Comparison of ENCODE assay signal across 8 cellular contexts in the genomic region with DNA sequence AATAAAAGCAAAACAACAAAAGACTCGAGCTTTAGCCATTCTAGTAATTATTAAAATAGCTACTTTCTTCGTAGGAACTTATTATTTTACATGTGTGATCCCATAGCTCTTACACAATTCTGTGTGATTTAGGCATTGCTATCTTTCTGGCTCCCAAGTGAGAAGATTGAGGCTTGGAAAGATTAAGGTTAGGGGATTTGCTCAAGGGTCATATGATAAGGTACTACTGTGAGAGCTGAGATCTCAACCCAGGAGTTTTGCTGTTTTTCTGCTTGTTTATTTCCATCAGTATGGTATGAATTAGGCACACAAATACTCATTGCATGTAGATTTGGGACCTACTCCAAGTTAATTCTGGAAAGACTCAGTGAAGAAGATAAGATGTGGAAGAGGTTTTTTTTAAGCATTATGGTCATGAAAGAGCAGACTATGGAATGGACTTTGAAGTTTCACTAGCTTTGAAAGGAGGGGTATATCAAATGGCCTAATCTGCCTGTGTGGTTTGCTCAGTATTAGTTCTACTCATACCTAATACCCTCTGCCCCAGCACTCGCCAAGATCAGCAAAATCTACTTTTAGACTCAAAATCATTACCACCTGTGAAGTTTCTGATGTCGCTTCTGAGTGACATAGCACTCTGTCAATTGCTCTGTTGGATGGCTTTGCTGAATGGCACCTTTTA. TPM values are rescaled to one million over a fixed set of nuclear protein-coding genes. Genes with fewer than 3 reads are reported as not detected.
DNase-seq lines count a peak whose midpoint lies in the region; ATAC-seq and TF ChIP-seq lines count a peak whose summit lies in the region.

No MANE protein-coding gene starts in this region.

- no peak overlapping the region for H3K27ac ChIP-seq in mesendoderm (ENCODE audit: low read depth, low read length)

- no peak overlapping the region for H3K4me3 ChIP-seq in mesendoderm (ENCODE audit: low read length)

- no peak for DNase-seq in HFFc6
- DNase-seq in RPMI7951 (ENCODE audit: low read depth): peak; percentile 39
- DNase-seq in mesendoderm: peak; percentile 67
- DNase-seq in cerebellar nuclear complex (lab: John Stamatoyannopoulos, UW): no peak
- no peak for DNase-seq in progenitor cell of endocrine pancreas (ENCODE audit: low spot score, unreplicated experiment)
- no peak for DNase-seq in NCI-H2107 (lab: John Stamatoyannopoulos, UW)
- DNase-seq in GM03348 (ENCODE audit: low spot score): no peak

- H3K27ac Mint-ChIP-seq in HFFc6 (peak overlapping the region; percentile 39), progenitor cell of endocrine pancreas (no peak overlapping the region)

- H3K56ac ChIP-seq in mesendoderm (ENCODE audit: low read length): no peak overlapping the region

- no peak overlapping the region for H2BK5ac ChIP-seq in mesendoderm (ENCODE audit: low read length)

- H2BK15ac ChIP-seq in mesendoderm (replicated peaks; ENCODE audit: low read depth): no peak overlapping the region

- H3K27me3 ChIP-seq in mesendoderm (ENCODE audit: insufficient read depth, low read length, poor library complexity): no peaks in the 10 kb centered on the region

- no peak overlapping the region for H2AK5ac ChIP-seq in mesendoderm (ENCODE audit: low read length)

- H3K4me1 Mint-ChIP-seq in HFFc6 (ENCODE audit: low read depth) (peaks cover 91% of the 10 kb centered on the region), progenitor cell of endocrine pancreas (ENCODE audit: low read depth) (peaks cover 23% of the 10 kb centered on the region)

- ATAC-seq in GM18517 (IDR thresholded peaks at IDR 0.05; ENCODE audit: unreplicated experiment): peak; percentile 84

- TF ChIP-seq CTCF in HFFc6 (IDR thresholded peaks at IDR 0.05): no peak
- TF ChIP-seq CTCF in progenitor cell of endocrine pancreas (IDR thresholded peaks at IDR 0.05; ENCODE audit: unreplicated experiment): no peak

- no CpG with 5 or more reads among the region's 4 CpGs for WGBS in mesendoderm (ENCODE audit: extremely low coverage, insufficient coverage, low lambda C conversion rate)

- no peak overlapping the region for H3K18ac ChIP-seq in mesendoderm (ENCODE audit: low read length)

- H3K9me3 Mint-ChIP-seq in HFFc6 (no peaks in the 10 kb centered on the region), progenitor cell of endocrine pancreas (ENCODE audit: low read depth) (no peaks in the 10 kb centered on the region)

- H3K4me3 Mint-ChIP-seq in HFFc6: peak overlapping the region; percentile 2; the same call in 1 of the 2 replicates
- H3K4me3 Mint-ChIP-seq in progenitor cell of endocrine pancreas (ENCODE audit: low read depth): no peak overlapping the region

- no peak overlapping the region for H3K9ac ChIP-seq in mesendoderm (ENCODE audit: low read length)

- no peak overlapping the region for H2BK120ac ChIP-seq in mesendoderm (ENCODE audit: low read depth, low read length)

- H4K5ac ChIP-seq in mesendoderm (ENCODE audit: low read length): no peak overlapping the region

- H4K8ac ChIP-seq in mesendoderm (ENCODE audit: low read depth, low read length): no peak overlapping the region

- H3K79me2 ChIP-seq in mesendoderm (ENCODE audit: control insufficient read depth, insufficient read depth, low read length): no peaks in the 10 kb centered on the region

- H3K36me3 Mint-ChIP-seq in HFFc6 (ENCODE audit: low read depth): peaks cover 13% of the 10 kb centered on the region; the same call in 1 of the 2 replicates
- no peaks in the 10 kb centered on the region for H3K36me3 Mint-ChIP-seq in progenitor cell of endocrine pancreas (ENCODE audit: insufficient read depth)

- no peaks in the 10 kb centered on the region for H3K36me3 ChIP-seq in mesendoderm (ENCODE audit: control insufficient read depth, insufficient read depth, low read length)

- H3K4me1 ChIP-seq in mesendoderm (ENCODE audit: control insufficient read depth, low read depth, low read length): peaks cover 2% of the 10 kb centered on the region

- H3K23ac ChIP-seq in mesendoderm (ENCODE audit: low read length): no peak overlapping the region

- H3K27me3 Mint-ChIP-seq in HFFc6 (ENCODE audit: insufficient read depth): no peaks in the 10 kb centered on the region; the same call in 1 of the 2 replicates
- no peaks in the 10 kb centered on the region for H3K27me3 Mint-ChIP-seq in progenitor cell of endocrine pancreas

- H3K4ac ChIP-seq in mesendoderm (ENCODE audit: low read depth, low read length): no peak overlapping the region

- no peak overlapping the region for H3K4me2 ChIP-seq in mesendoderm (ENCODE audit: low read length)

- no peaks in the 10 kb centered on the region for H3K79me1 ChIP-seq in mesendoderm (ENCODE audit: low read length)

RNA-seq across cellular contexts. Expression of a gene that starts 12.4 kb away (rescaled TPM):
- 100 to 1,000 TPM; 200 to 291 (median 244) TPM for total RNA-seq in HFFc6 (2021; fragmentation: NEBNext Ultra II Directional; extraction: Animal tissue kit (Norgen Biotek cat#: 25700))
- 249 and 318 TPM in 2 replicates for total RNA-seq in RPMI7951 (2014; rRNA removed; shearing (Covaris generic))
- 4.1 TPM for polyA plus RNA-seq in mesendoderm (2013, experiment 1 of 2)
- 4.2 TPM for polyA plus RNA-seq in mesendoderm (2013, experiment 2 of 2)
- total RNA-seq in progenitor cell of endocrine pancreas: 29.4 and 38.1 TPM in 2 replicates

Comparison
In these comparisons a context has a peak if more than half of its experiments do, and no peak if none do; other contexts are left out.
1. DNase-seq: peak in RPMI7951 (single experiment) and mesendoderm (single experiment); none in HFFc6 (single experiment), cerebellar nuclear complex (0 of 2), progenitor cell of endocrine pancreas (single experiment), NCI-H2107 (single experiment) and GM03348 (single experiment).